ENCODE assay signal across 8 cellular contexts in genomic region chr3:62319570-62320243, GRCh38. TPM values are rescaled to one million over a fixed set of nuclear protein-coding genes. Genes with fewer than 3 reads are reported as not detected.
DNase-seq lines count a peak whose midpoint lies in the region; ATAC-seq, FAIRE-seq and TF ChIP-seq lines count a peak whose summit lies in the region.

No MANE protein-coding gene starts in this region.

- ATAC-seq in activated B cell treated with CpG ODN at 0.5 μM for 24 hours (ENCODE audit: low read depth): no peak

- no peaks in the 10 kb centered on the region for H3K9me3 ChIP-seq in tibial nerve

- no peak for TF ChIP-seq CTCF in activated B cell treated with CpG ODN at 0.5 μM for 24 hours (IDR thresholded peaks at IDR 0.05)
- no peak for TF ChIP-seq CTCF in tibial nerve (IDR thresholded peaks at IDR 0.05)

- no peak for DNase-seq in activated naive CD4-positive, alpha-beta T cell (lab: John Stamatoyannopoulos, UW)
- no peak for DNase-seq in activated B cell treated with CpG ODN at 0.5 μM for 24 hours
- DNase-seq in tibial nerve (ENCODE audit: low spot score in 2 of 2): no peak
- no peak for DNase-seq in CD1c-positive myeloid dendritic cell (ENCODE audit: extremely low spot score)
- no peak for DNase-seq in D341Med (ENCODE audit: low spot score)
- DNase-seq in hypothalamus (lab: John Stamatoyannopoulos, UW): no peak

- 69 to 75% methylated on average over 7 of the region's 7 CpGs for whole genome bisulfite sequencing in tibial nerve, 2 donors

- H3K27ac Mint-ChIP-seq in activated naive CD4-positive, alpha-beta T cell treated with anti-CD3 and anti-CD28 coated beads, Interleukin-2, amount 50 U/mL, for 24 hours: no peak overlapping the region
- H3K27ac Mint-ChIP-seq in activated B cell treated with CpG ODN at 0.5 μM for 24 hours: peak overlapping the region; percentile 68

- no peak for TF ChIP-seq EP300 in tibial nerve (IDR thresholded peaks at IDR 0.05)

- CTCF ChIA-PET in activated B cell treated with CpG ODN at 0.5 μM for 24 hours (lab: Charles Lee): no interaction called here

- H3K36me3 Mint-ChIP-seq in activated naive CD4-positive, alpha-beta T cell treated with anti-CD3 and anti-CD28 coated beads, Interleukin-2, amount 50 U/mL, for 24 hours: peaks cover 6% of the 10 kb centered on the region
- no peaks in the 10 kb centered on the region for H3K36me3 Mint-ChIP-seq in activated B cell treated with CpG ODN at 0.5 μM for 24 hours (ENCODE audit: low read depth)

- peaks cover 0 to 29% (median 0%) of the 10 kb centered on the region in 3 donors for H3K36me3 ChIP-seq in tibial nerve

- H3K27ac ChIP-seq in tibial nerve: no peak overlapping the region

- POLR2A ChIA-PET in activated B cell treated with CpG ODN at 0.5 μM for 24 hours (lab: Charles Lee): no interaction called here

- no peak for TF ChIP-seq POLR2A in tibial nerve (IDR thresholded peaks at IDR 0.05)

- intact Hi-C loops in activated B cell treated with CpG ODN at 0.5 μM for 24 hours (cut with micrococcal nuclease): no loop called here

- H3K27me3 ChIP-seq in tibial nerve: no peaks in the 10 kb centered on the region

- H3K27me3 Mint-ChIP-seq in activated naive CD4-positive, alpha-beta T cell treated with anti-CD3 and anti-CD28 coated beads, Interleukin-2, amount 50 U/mL, for 24 hours: peaks cover 39% of the 10 kb centered on the region
- peaks cover 10% of the 10 kb centered on the region for H3K27me3 Mint-ChIP-seq in activated B cell treated with CpG ODN at 0.5 μM for 24 hours

- peaks cover 12% of the 10 kb centered on the region for H3K4me1 Mint-ChIP-seq in activated naive CD4-positive, alpha-beta T cell treated with anti-CD3 and anti-CD28 coated beads, Interleukin-2, amount 50 U/mL, for 24 hours
- peaks cover 11% of the 10 kb centered on the region for H3K4me1 Mint-ChIP-seq in activated B cell treated with CpG ODN at 0.5 μM for 24 hours

- H3K4me3 Mint-ChIP-seq in activated naive CD4-positive, alpha-beta T cell treated with anti-CD3 and anti-CD28 coated beads, Interleukin-2, amount 50 U/mL, for 24 hours: peak overlapping the region; percentile 97
- peak overlapping the region; percentile 88 for H3K4me3 Mint-ChIP-seq in activated B cell treated with CpG ODN at 0.5 μM for 24 hours

- peaks cover 26% of the 10 kb centered on the region for H3K9me3 Mint-ChIP-seq in activated naive CD4-positive, alpha-beta T cell treated with anti-CD3 and anti-CD28 coated beads, Interleukin-2, amount 50 U/mL, for 24 hours
- peaks cover 4% of the 10 kb centered on the region for H3K9me3 Mint-ChIP-seq in activated B cell treated with CpG ODN at 0.5 μM for 24 hours

- H3K4me1 ChIP-seq in tibial nerve: peaks cover 0 to 13% (median 0%) of the 10 kb centered on the region in 4 donors

- FAIRE-seq in islet of Langerhans (lab: Jason Lieb, UNC): peak; percentile 60

- H3K4me3 ChIP-seq in tibial nerve: peak overlapping the region; percentile 53 to 68 (median 58)

RNA-seq across cellular contexts. Expression of gene FEZF2, which starts 53.6 kb away (rescaled TPM):
- total RNA-seq in activated B cell treated with CpG ODN at 0.5 μM for 24 hours (not detected in 2 replicates), tibial nerve (not detected)
